ENCODE assay signal across 2 cellular contexts in genomic region chr3:29718661-29719065, GRCh38.
TF ChIP-seq lines count a peak whose summit lies in the region.

No MANE protein-coding gene starts in this region.

TF ChIP-seq in SK-N-SH treated with all-trans-retinoic acid at 6 μM for 48 hours, 23 proteins besides CTCF, POLR2A, EP300 and RAD21 (continued from another document):
- TF ChIP-seq CREB5 (CRISPR knock-in tag; IDR thresholded peaks at IDR 0.05; ENCODE audit: low read depth) (no peak), ARNTL (CRISPR knock-in tag; IDR thresholded peaks at IDR 0.05; ENCODE audit: borderline replicate concordance, low read depth) (no peak), ZNF70 (CRISPR knock-in tag; IDR thresholded peaks at IDR 0.05) (no peak)

TF ChIP-seq in SK-N-SH, 30 proteins besides CTCF, POLR2A, EP300 and RAD21 (continued from another document):
- TF ChIP-seq ELF1 (IDR thresholded peaks at IDR 0.05) (no peak), JUND (IDR thresholded peaks at IDR 0.05) (no peak), REST (IDR thresholded peaks at IDR 0.05; ENCODE audit: low read depth, low read length) (no peak), EZH2phosphoT487 (IDR thresholded peaks at IDR 0.05; ENCODE audit: borderline replicate concordance, low read depth) (no peak), GATA2 (CRISPR knock-in tag; IDR thresholded peaks at IDR 0.05) (no peak), NFIC (IDR thresholded peaks at IDR 0.05; ENCODE audit: borderline replicate concordance) (no peak), TCF12 (IDR thresholded peaks at IDR 0.05) (no peak), RCOR1 (IDR thresholded peaks at IDR 0.05; ENCODE audit: low read length) (no peak), GABPA (IDR thresholded peaks at IDR 0.05; ENCODE audit: low read depth) (no peak), TAF1 (IDR thresholded peaks at IDR 0.05; ENCODE audit: borderline replicate concordance, low read depth, low read length) (no peak), FOSL2 (IDR thresholded peaks at IDR 0.05; ENCODE audit: borderline replicate concordance, low read depth) (no peak), RXRA (IDR thresholded peaks at IDR 0.05; ENCODE audit: borderline replicate concordance, low read depth) (no peak)
